Comparison of ENCODE assay signal across 26 cellular contexts in genomic region chr9:130365323-130365721, GRCh38.
"Had no signal": no experiment of that assay in that cellular context is flagged by ENCODE, and none has a peak within 500 bp of the region (broad histone marks: within the 10 kb centered on the region; RNA-seq: fewer than 3 reads in every experiment).

No MANE protein-coding gene starts in this region.

- DNase-seq: dorsolateral prefrontal cortex; effector CD4-positive, alpha-beta T cell; gastrocnemius medialis; heart left ventricle; kidney; left lung; mesendoderm; midbrain; naive thymus-derived CD4-positive, alpha-beta T cell; nucleus accumbens; sigmoid colon; stimulated activated CD4-positive, alpha-beta T cell treated with anti-CD3 and anti-CD28 coated beads, Interleukin-2, amount 100 ng/mL, for 24 hours; stimulated activated CD4-positive, alpha-beta T cell treated with anti-CD3 and anti-CD28 coated beads, Interleukin-4, amount 100 ng/mL, for 24 hours; stimulated activated naive CD4-positive, alpha-beta T cell treated with Interleukin-2 at 50 U/mL for 16 hours; stomach; thyroid gland had no signal

- H3K4me3 ChIP-seq: dorsolateral prefrontal cortex, gastrocnemius medialis, heart left ventricle, hepatocyte, left lung, neural progenitor cell, prostate gland, right atrium auricular region, sigmoid colon, stomach, thyroid gland had no signal

- H2AFZ ChIP-seq: hepatocyte, neural progenitor cell had no signal

- H3K9me3 ChIP-seq: gastrocnemius medialis, heart left ventricle, left lung, prostate gland, right atrium auricular region, sigmoid colon, stomach, thyroid gland had no signal

- H3K36me3 ChIP-seq: gastrocnemius medialis, left lung, neural progenitor cell, prostate gland, right atrium auricular region, stomach, thyroid gland had no signal

- H3K4me1 ChIP-seq: gastrocnemius medialis, heart left ventricle, left lung, neural progenitor cell, prostate gland, right atrium auricular region, sigmoid colon, stomach, thyroid gland had no signal

- H3K4me1 Mint-ChIP-seq: nephron had no signal

- H3K27me3 ChIP-seq: dorsolateral prefrontal cortex, gastrocnemius medialis, heart left ventricle, hepatocyte, left lung, neural progenitor cell, right atrium auricular region, sigmoid colon, thyroid gland had no signal

- H3K36me3 Mint-ChIP-seq: naive thymus-derived CD4-positive, alpha-beta T cell; neural progenitor cell; stimulated activated effector memory CD8-positive, alpha-beta T cell treated with anti-CD3 and anti-CD28 coated beads, Interleukin-12 subunit alpha, Interleukin-12 subunit beta, amount 100 ng/mL, for 72 hours; type B pancreatic cell had no signal

- ATAC-seq: esophagus mucosa; gastrocnemius medialis; left lung; naive thymus-derived CD4-positive, alpha-beta T cell; stimulated activated effector memory CD8-positive, alpha-beta T cell treated with anti-CD3 and anti-CD28 coated beads, Interleukin-12 subunit alpha, Interleukin-12 subunit beta, amount 100 ng/mL, for 72 hours had no signal

- H3K27ac Mint-ChIP-seq: naive thymus-derived CD4-positive, alpha-beta T cell; nephron; neural progenitor cell; stimulated activated effector memory CD8-positive, alpha-beta T cell treated with anti-CD3 and anti-CD28 coated beads, Interleukin-12 subunit alpha, Interleukin-12 subunit beta, amount 100 ng/mL, for 72 hours; type B pancreatic cell had no signal

- H3K79me2 ChIP-seq: hepatocyte had no signal

- H3K4me2 ChIP-seq: hepatocyte, neural progenitor cell had no signal

- H3K27ac ChIP-seq: dorsolateral prefrontal cortex, epithelial cell of prostate, gastrocnemius medialis, heart left ventricle, hepatocyte, left lung, neural progenitor cell, prostate gland, right atrium auricular region, stomach, thyroid gland had no signal

- H3K9ac ChIP-seq: neural progenitor cell had no signal

- H3K9me3 Mint-ChIP-seq: nephron; neural progenitor cell; stimulated activated effector memory CD8-positive, alpha-beta T cell treated with anti-CD3 and anti-CD28 coated beads, Interleukin-12 subunit alpha, Interleukin-12 subunit beta, amount 100 ng/mL, for 72 hours; type B pancreatic cell had no signal

- H3K4me3 Mint-ChIP-seq: naive thymus-derived CD4-positive, alpha-beta T cell; nephron; neural progenitor cell; stimulated activated effector memory CD8-positive, alpha-beta T cell treated with anti-CD3 and anti-CD28 coated beads, Interleukin-12 subunit alpha, Interleukin-12 subunit beta, amount 100 ng/mL, for 72 hours; type B pancreatic cell had no signal

- FAIRE-seq: colon, kidney had no signal
